ENCODE assay signal across 9 cellular contexts in the genomic region with DNA sequence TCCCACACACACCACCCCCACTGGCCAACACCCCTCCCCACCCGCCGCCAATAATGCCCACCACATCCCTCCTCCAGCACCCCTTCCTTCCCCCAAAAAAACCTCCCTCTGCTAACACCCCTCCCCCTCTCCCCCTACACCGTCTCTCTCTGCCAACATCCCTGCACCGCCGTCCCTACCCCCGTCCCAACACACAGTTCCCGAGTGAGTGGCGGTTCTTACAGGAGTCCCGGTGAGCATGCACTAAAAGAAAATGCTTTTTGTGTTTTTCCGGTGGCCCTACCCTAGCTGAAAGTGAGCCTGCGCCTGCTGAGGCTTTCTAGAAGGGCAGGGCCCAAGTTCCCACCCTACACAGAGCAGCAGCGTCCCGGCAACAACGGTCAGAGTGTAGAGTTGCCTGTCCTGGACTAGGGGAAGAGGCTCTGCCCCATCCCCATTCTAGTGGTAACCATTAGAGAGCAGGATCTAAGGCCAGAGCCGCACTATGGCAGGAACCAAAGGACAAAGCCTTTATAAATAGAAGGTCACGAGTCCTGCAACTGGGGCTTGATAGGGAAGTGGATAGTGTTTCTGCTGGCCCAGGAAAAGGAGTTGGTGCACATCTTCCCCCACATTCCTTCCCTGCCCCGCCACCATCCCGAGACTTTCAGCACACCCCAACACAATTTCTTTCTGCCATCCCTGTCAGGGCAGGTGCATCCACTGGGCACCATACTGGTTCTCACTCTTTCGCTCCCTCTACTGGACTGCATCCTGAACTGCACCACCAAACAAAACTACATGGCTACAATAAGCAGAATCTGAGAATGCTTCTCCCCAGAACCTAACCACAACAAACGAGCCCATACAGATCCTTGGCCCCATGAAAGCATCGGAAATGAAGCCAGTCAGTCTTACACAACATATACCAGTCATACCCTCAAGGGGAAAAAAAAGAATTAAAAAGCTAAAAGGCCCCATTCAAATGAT.
DNase-seq lines count a peak whose midpoint lies in the region; ATAC-seq lines count a peak whose summit lies in the region.
"Had no signal": no experiment of that assay in that cellular context is flagged by ENCODE, and none has a peak within 500 bp of the region (broad histone marks: within the 10 kb centered on the region; RNA-seq: fewer than 3 reads in every experiment).

No MANE protein-coding gene starts in this region.

- no peaks in the 10 kb centered on the region for H3K9me3 Mint-ChIP-seq in natural killer cell treated with Interleukin-12 subunit alpha and Interleukin-12 subunit beta and Interleukin-15 and Interleukin-18, amount 100 ng/mL, for 72 hours
- H3K9me3 Mint-ChIP-seq in stimulated activated memory B cell treated with anti-CD40 and anti-IgM and Interleukin-4, amounts not matched to agents 10 μg/mL and 1 μg/mL and 100 μg/mL, for 72 hours, result no peaks in the 10 kb centered on the region
- H3K9me3 Mint-ChIP-seq: dendritic cell treated with granulocyte-macrophage colony-stimulating factor and Interleukin-4, amounts not matched to agents 40 ng/mL and 50 ng/mL, for 4 days had no signal

- H3K4me3 Mint-ChIP-seq in natural killer cell treated with Interleukin-12 subunit alpha and Interleukin-12 subunit beta and Interleukin-15 and Interleukin-18, amount 100 ng/mL, for 72 hours, result no peak overlapping the region
- H3K4me3 Mint-ChIP-seq in stimulated activated memory B cell treated with anti-CD40 and anti-IgM and Interleukin-4, amounts not matched to agents 10 μg/mL and 1 μg/mL and 100 μg/mL, for 72 hours, result no peak overlapping the region
- H3K4me3 Mint-ChIP-seq: dendritic cell treated with granulocyte-macrophage colony-stimulating factor and Interleukin-4, amounts not matched to agents 40 ng/mL and 50 ng/mL, for 4 days had no signal

- no peaks in the 10 kb centered on the region for H3K36me3 Mint-ChIP-seq in natural killer cell treated with Interleukin-12 subunit alpha and Interleukin-12 subunit beta and Interleukin-15 and Interleukin-18, amount 100 ng/mL, for 72 hours
- no peaks in the 10 kb centered on the region for H3K36me3 Mint-ChIP-seq in stimulated activated memory B cell treated with anti-CD40 and anti-IgM and Interleukin-4, amounts not matched to agents 10 μg/mL and 1 μg/mL and 100 μg/mL, for 72 hours

- ATAC-seq in GM19463 (IDR thresholded peaks at IDR 0.05; ENCODE audit: unreplicated experiment), result peak; percentile 86
- ATAC-seq in natural killer cell treated with Interleukin-12 subunit alpha and Interleukin-12 subunit beta and Interleukin-15 and Interleukin-18, amount 100 ng/mL, for 72 hours, result peak; percentile 46 to 56
- ATAC-seq in stimulated activated memory B cell treated with anti-CD40 and anti-IgM and Interleukin-4, amounts not matched to agents 10 μg/mL and 1 μg/mL and 100 μg/mL, for 72 hours, result no peak

- peaks cover 9 to 18% of the 10 kb centered on the region in 2 donors for H3K27me3 Mint-ChIP-seq in natural killer cell treated with Interleukin-12 subunit alpha and Interleukin-12 subunit beta and Interleukin-15 and Interleukin-18, amount 100 ng/mL, for 72 hours
- H3K27me3 Mint-ChIP-seq in stimulated activated memory B cell treated with anti-CD40 and anti-IgM and Interleukin-4, amounts not matched to agents 10 μg/mL and 1 μg/mL and 100 μg/mL, for 72 hours, result peaks cover 20% of the 10 kb centered on the region
- H3K27me3 Mint-ChIP-seq: dendritic cell treated with granulocyte-macrophage colony-stimulating factor and Interleukin-4, amounts not matched to agents 40 ng/mL and 50 ng/mL, for 4 days had no signal

- DNase-seq in NCI-H345 (lab: John Stamatoyannopoulos, UW), result peak; percentile 14
- no peak for DNase-seq in NCI-H345 treated with DMSO at 0.1 percent for 48 hours (lab: John Stamatoyannopoulos, UW; ENCODE audit: unreplicated experiment)
- peak; percentile 12 for DNase-seq in HuH-7 (ENCODE audit: low spot score)
- DNase-seq in T-helper 2 cell, result peak in 4 of 5 experiments; percentile 5 to 48 (median 11)
- peak; percentile 55 for DNase-seq in dermis blood vessel endothelial cell
- no peak for DNase-seq in natural killer cell treated with Interleukin-12 subunit alpha and Interleukin-12 subunit beta and Interleukin-15 and Interleukin-18, amount 100 ng/mL, for 72 hours (ENCODE audit: low spot score)

- H3K4me1 Mint-ChIP-seq in natural killer cell treated with Interleukin-12 subunit alpha and Interleukin-12 subunit beta and Interleukin-15 and Interleukin-18, amount 100 ng/mL, for 72 hours (ENCODE audit: low read depth in 2 of 2), result peaks cover 0 to 6% of the 10 kb centered on the region in 2 donors
- peaks cover 6% of the 10 kb centered on the region for H3K4me1 Mint-ChIP-seq in stimulated activated memory B cell treated with anti-CD40 and anti-IgM and Interleukin-4, amounts not matched to agents 10 μg/mL and 1 μg/mL and 100 μg/mL, for 72 hours

- H3K27ac Mint-ChIP-seq in natural killer cell treated with Interleukin-12 subunit alpha and Interleukin-12 subunit beta and Interleukin-15 and Interleukin-18, amount 100 ng/mL, for 72 hours, result no peak overlapping the region
- H3K27ac Mint-ChIP-seq in stimulated activated memory B cell treated with anti-CD40 and anti-IgM and Interleukin-4, amounts not matched to agents 10 μg/mL and 1 μg/mL and 100 μg/mL, for 72 hours, result no peak overlapping the region
- H3K27ac Mint-ChIP-seq: dendritic cell treated with granulocyte-macrophage colony-stimulating factor and Interleukin-4, amounts not matched to agents 40 ng/mL and 50 ng/mL, for 4 days had no signal

Comparison
In these comparisons a context has a peak if more than half of its experiments do, and no peak if none do; other contexts are left out.
1. DNase-seq: peak in NCI-H345 (single experiment), HuH-7 (single experiment), T-helper 2 cell (4 of 5) and dermis blood vessel endothelial cell (single experiment); none in NCI-H345 treated with DMSO at 0.1 percent for 48 hours (single experiment) and natural killer cell treated with Interleukin-12 subunit alpha and Interleukin-12 subunit beta and Interleukin-15 and Interleukin-18, amount 100 ng/mL, for 72 hours (single experiment).